ENCODE assay signal across 28 cellular contexts in the genomic region with DNA sequence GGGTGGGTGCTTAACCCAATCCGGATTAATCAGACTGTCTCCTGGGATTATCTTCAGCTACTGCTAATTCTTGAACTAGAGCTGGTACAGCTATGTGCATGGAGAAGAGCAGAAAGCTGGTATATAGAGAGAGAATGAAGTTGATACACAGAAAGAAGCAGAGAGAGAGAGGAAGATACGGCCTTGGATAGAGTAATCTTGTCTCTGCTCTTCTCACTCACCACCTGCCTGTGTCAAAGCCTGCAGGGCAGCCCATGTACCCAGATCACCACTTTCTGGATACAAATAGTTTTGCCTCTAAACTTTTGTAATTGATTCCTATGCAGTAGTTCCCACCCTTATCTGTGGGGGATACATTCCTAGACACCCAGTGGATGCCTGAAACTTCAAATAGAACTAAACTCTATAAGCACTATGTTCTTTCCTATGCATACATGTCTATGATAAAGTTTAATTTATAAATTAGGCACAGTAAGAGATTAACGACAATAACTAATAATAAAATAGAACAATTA. TPM values are rescaled to one million over a fixed set of nuclear protein-coding genes. Genes with fewer than 3 reads are reported as not detected.
A peak's percentile ranks its signal among the peaks of the same experiment; 100 is the strongest.
DNase-seq lines count a peak whose midpoint lies in the region; FAIRE-seq and TF ChIP-seq lines count a peak whose summit lies in the region.
"Had no signal": no experiment of that assay in that cellular context is flagged by ENCODE, and none has a peak within 500 bp of the region (broad histone marks: within the 10 kb centered on the region; RNA-seq: fewer than 3 reads in every experiment).

No MANE protein-coding gene starts in this region.

- CTCF ChIA-PET in activated CD4-positive, alpha-beta memory T cell treated with anti-CD3 and anti-CD28 coated beads for 36 hours (lab: Charles Lee) = no interaction called here

- no peaks in the 10 kb centered on the region for H4K20me1 ChIP-seq in hepatocyte (ENCODE audit: insufficient read depth, poor library complexity, severe bottlenecking)

- no peak overlapping the region for H3K27ac Mint-ChIP-seq in activated CD4-positive, alpha-beta memory T cell treated with anti-CD3 and anti-CD28 coated beads for 36 hours
- H3K27ac Mint-ChIP-seq in endodermal cell = no peak overlapping the region
- H3K27ac Mint-ChIP-seq: B cell; stimulated activated naive B cell treated with anti-CD40 and anti-IgM and Interleukin-4, amounts not matched to agents 10 μg/mL and 1 μg/mL and 100 μg/mL, for 72 hours; WTC11 had no signal

- H3K27me3 Mint-ChIP-seq in activated CD4-positive, alpha-beta memory T cell treated with anti-CD3 and anti-CD28 coated beads for 36 hours = no peaks in the 10 kb centered on the region
- H3K27me3 Mint-ChIP-seq in endodermal cell (ENCODE audit: insufficient read depth) = no peaks in the 10 kb centered on the region
- H3K27me3 Mint-ChIP-seq: B cell; stimulated activated naive B cell treated with anti-CD40 and anti-IgM and Interleukin-4, amounts not matched to agents 10 μg/mL and 1 μg/mL and 100 μg/mL, for 72 hours had no signal

- FAIRE-seq in urothelium cell line (lab: Jason Lieb, UNC) = no peak
- FAIRE-seq: H1 had no signal

- intact Hi-C loops in adrenal gland (cut with DNase I) = no loop called here
- intact Hi-C loops in activated CD4-positive, alpha-beta memory T cell treated with anti-CD3 and anti-CD28 coated beads for 36 hours (cut with micrococcal nuclease) = no loop called here

- no peaks in the 10 kb centered on the region for H3K79me2 ChIP-seq in hepatocyte

- TF ChIP-seq CTCF in adrenal gland (IDR thresholded peaks at IDR 0.05) (no peak), hepatocyte (IDR thresholded peaks at IDR 0.05; ENCODE audit: poor library complexity) (no peak), endodermal cell (conservative IDR thresholded peaks at IDR 0.05) (no peak)

- H3K27me3 ChIP-seq in adrenal gland = no peaks in the 10 kb centered on the region
- H3K27me3 ChIP-seq in hepatocyte = no peaks in the 10 kb centered on the region
- no peaks in the 10 kb centered on the region for H3K27me3 ChIP-seq in endodermal cell (ENCODE audit: control insufficient read depth, insufficient read depth, low read length, poor library complexity, severe bottlenecking)
- H3K27me3 ChIP-seq: cardiac muscle cell, dorsolateral prefrontal cortex, testis had no signal

- no peaks in the 10 kb centered on the region for H3K9me2 ChIP-seq in hepatocyte (replicated peaks; ENCODE audit: insufficient read depth)

- H3K36me3 Mint-ChIP-seq in activated CD4-positive, alpha-beta memory T cell treated with anti-CD3 and anti-CD28 coated beads for 36 hours = peaks cover 17% of the 10 kb centered on the region
- no peaks in the 10 kb centered on the region for H3K36me3 Mint-ChIP-seq in endodermal cell (ENCODE audit: low read depth)
- H3K36me3 Mint-ChIP-seq: WTC11 had no signal

- H3K4me3 ChIP-seq in adrenal gland (no peak overlapping the region), hepatocyte (no peak overlapping the region), endodermal cell (ENCODE audit: low read length) (no peak overlapping the region)
- H3K4me3 ChIP-seq: cardiac muscle cell, dorsolateral prefrontal cortex, lung, testis had no signal

- H3K27ac ChIP-seq in adrenal gland (peak overlapping the region in 4 of 5 donors; percentile 18 to 62 (median 53)), hepatocyte (peak overlapping the region; percentile 69), endodermal cell (ENCODE audit: low read depth, low read length) (no peak overlapping the region)
- H3K27ac ChIP-seq: 22Rv1, cardiac muscle cell, dorsolateral prefrontal cortex, HL-60, testis had no signal

- no peak overlapping the region for H3K4me3 Mint-ChIP-seq in activated CD4-positive, alpha-beta memory T cell treated with anti-CD3 and anti-CD28 coated beads for 36 hours
- no peak overlapping the region for H3K4me3 Mint-ChIP-seq in endodermal cell
- H3K4me3 Mint-ChIP-seq: B cell; stimulated activated naive B cell treated with anti-CD40 and anti-IgM and Interleukin-4, amounts not matched to agents 10 μg/mL and 1 μg/mL and 100 μg/mL, for 72 hours; WTC11 had no signal

- no peak overlapping the region for H2AFZ ChIP-seq in hepatocyte

- no peaks in the 10 kb centered on the region for H3K9me3 ChIP-seq in adrenal gland (replicated peaks in 1 of 3)
- H3K9me3 ChIP-seq in hepatocyte (ENCODE audit: low read depth) = no peaks in the 10 kb centered on the region
- peaks cover 6% of the 10 kb centered on the region for H3K9me3 ChIP-seq in endodermal cell (ENCODE audit: control insufficient read depth, low read length)
- H3K9me3 ChIP-seq: testis had no signal

- POLR2A ChIA-PET in activated CD4-positive, alpha-beta memory T cell treated with anti-CD3 and anti-CD28 coated beads for 36 hours (lab: Charles Lee) = no interaction called here

- H3K9me3 Mint-ChIP-seq in activated CD4-positive, alpha-beta memory T cell treated with anti-CD3 and anti-CD28 coated beads for 36 hours = no peaks in the 10 kb centered on the region
- H3K9me3 Mint-ChIP-seq in endodermal cell = no peaks in the 10 kb centered on the region
- H3K9me3 Mint-ChIP-seq: stimulated activated naive B cell treated with anti-CD40 and anti-IgM and Interleukin-4, amounts not matched to agents 10 μg/mL and 1 μg/mL and 100 μg/mL, for 72 hours; WTC11 had no signal

- 74 to 83% (median 76%) methylated on average over 3 of the region's 3 CpGs for WGBS in adrenal gland, 4 donors
- WGBS in hepatocyte (ENCODE audit: low lambda C conversion rate, missing lambda C conversion rate) = 86% methylated on average over 3 of the region's 3 CpGs
- WGBS in endodermal cell (ENCODE audit: insufficient coverage in 1 of 2, insufficient read length in 1 of 2), 2 experiments = 80 to 96% methylated on average over 1 to 2 of the region's 3 CpGs

- no peak for TF ChIP-seq POLR2A in adrenal gland (IDR thresholded peaks at IDR 0.05)

- H3K4me1 ChIP-seq in adrenal gland (replicated peaks in 1 of 2) = peaks cover 0 to 8% of the 10 kb centered on the region in 2 donors
- peaks cover 2% of the 10 kb centered on the region for H3K4me1 ChIP-seq in hepatocyte (ENCODE audit: insufficient read depth)
- H3K4me1 ChIP-seq in endodermal cell (ENCODE audit: control insufficient read depth, insufficient read depth, low read length) = no peaks in the 10 kb centered on the region
- H3K4me1 ChIP-seq: testis had no signal

- H3K4me1 Mint-ChIP-seq in activated CD4-positive, alpha-beta memory T cell treated with anti-CD3 and anti-CD28 coated beads for 36 hours (ENCODE audit: low read depth) = no peaks in the 10 kb centered on the region
- H3K4me1 Mint-ChIP-seq in endodermal cell = no peaks in the 10 kb centered on the region
- H3K4me1 Mint-ChIP-seq: B cell; stimulated activated naive B cell treated with anti-CD40 and anti-IgM and Interleukin-4, amounts not matched to agents 10 μg/mL and 1 μg/mL and 100 μg/mL, for 72 hours; WTC11 had no signal

- H3K36me3 ChIP-seq in adrenal gland (replicated peaks in 1 of 2) (no peaks in the 10 kb centered on the region), hepatocyte (replicated peaks; ENCODE audit: insufficient read depth, low read depth) (no peaks in the 10 kb centered on the region), endodermal cell (ENCODE audit: control insufficient read depth, insufficient read depth, low read length) (no peaks in the 10 kb centered on the region)
- H3K36me3 ChIP-seq: cardiac muscle cell had no signal

- no peak overlapping the region for H3K4me2 ChIP-seq in hepatocyte

- DNase-seq in NCI-H82 (lab: John Stamatoyannopoulos, UW) (peak; percentile 70), NCI-H82 treated with DMSO at 0.1 percent for 48 hours (lab: John Stamatoyannopoulos, UW; ENCODE audit: unreplicated experiment) (no peak), adrenal gland (no peak), hepatocyte (ENCODE audit: low spot score) (no peak), urothelium cell line (ENCODE audit: low spot score) (peak; percentile 12), endodermal cell (no peak), occipital lobe (lab: John Stamatoyannopoulos, UW) (no peak)
- DNase-seq in activated CD4-positive, alpha-beta memory T cell treated with anti-CD3 and anti-CD28 coated beads for 36 hours = no peak
- DNase-seq: activated CD4-positive, alpha-beta T cell treated with anti-CD3 and anti-CD28 coated beads, Interleukin-2, amount 50 U/mL, for 48 hours; activated effector memory CD4-positive, alpha-beta T cell treated with anti-CD3 and anti-CD28 coated beads, Interleukin-2, amount 50 U/mL, for 16 hours; dorsolateral prefrontal cortex; NCI-H1417 treated with DMSO at 0.1 percent for 48 hours; NCI-H2107; NCI-H510A; RPMI8226; stimulated activated CD4-positive, alpha-beta T cell treated with anti-CD3 and anti-CD28 coated beads, Interleukin-2, amount 100 ng/mL, for 48 hours; stimulated activated naive B cell treated with anti-CD40 and anti-IgM and Interleukin-4, amounts not matched to agents 10 μg/mL and 1 μg/mL and 100 μg/mL, for 72 hours; T-helper 9 cell; testis had no signal

- H3K9ac ChIP-seq in endodermal cell (ENCODE audit: extremely low read depth, low read length, poor library complexity, severe bottlenecking) = no peak overlapping the region

RNA-seq across cellular contexts. Expression of a gene that starts 45.4 kb away (rescaled TPM):
- total RNA-seq in adrenal gland (10 to 100 TPM in 7 of 8 donors, 1 to 10 TPM in 1; 5.6 to 57.9 (median 21.5) TPM), hepatocyte (47.2 and 58.2 TPM in 2 replicates), endodermal cell (10 to 100 TPM; 37.0 to 40.9 TPM), occipital lobe (31.5 TPM)
- polyA plus RNA-seq in adrenal gland (10 to 100 TPM in 1 of 3 donors, 1 to 10 TPM in 2; 7.2 to 13.5 (median 9.3) TPM), hepatocyte (16.2 and 25.2 TPM in 2 replicates)
- total RNA-seq in activated CD4-positive, alpha-beta memory T cell treated with anti-CD3 and anti-CD28 coated beads for 36 hours = 10 to 100 TPM; 50.4 to 50.6 TPM
- polyA plus RNA-seq in endodermal cell (2013, experiment 1 of 2) = 36.9 TPM
- polyA plus RNA-seq in endodermal cell (2013, experiment 2 of 2) = 37.9 TPM

RNA-seq across cellular contexts. Expression of a gene that starts 56.7 kb away (rescaled TPM):
- total RNA-seq in adrenal gland (10 to 100 TPM in 7 of 8 donors, 1 to 10 TPM in 1; 8.2 to 98.5 (median 39.5) TPM), hepatocyte (282 and 304 TPM in 2 replicates), endodermal cell (not detected), occipital lobe (4.5 TPM)
- polyA plus RNA-seq in adrenal gland (10 to 100 TPM; 11.3 to 30.0 (median 25.6) TPM), hepatocyte (129 and 170 TPM in 2 replicates)
- total RNA-seq in activated CD4-positive, alpha-beta memory T cell treated with anti-CD3 and anti-CD28 coated beads for 36 hours = not detected
- 0.14 TPM for polyA plus RNA-seq in endodermal cell (2013, experiment 1 of 2)
- polyA plus RNA-seq in endodermal cell (2013, experiment 2 of 2) = not detected
- total RNA-seq: epithelial cell of proximal tubule, H1, myocyte had no signal
- polyA plus RNA-seq: H1 had no signal

Comparison
In these comparisons a context has a peak if more than half of its experiments do, and no peak if none do; other contexts are left out.
1. DNase-seq: peak in NCI-H82 (single experiment) and urothelium cell line (single experiment); none in NCI-H82 treated with DMSO at 0.1 percent for 48 hours (single experiment), adrenal gland (0 of 7), hepatocyte (single experiment), activated CD4-positive, alpha-beta memory T cell treated with anti-CD3 and anti-CD28 coated beads for 36 hours (single experiment), endodermal cell (single experiment) and occipital lobe (single experiment).